8 cellular contexts compared by ENCODE assay signal in the genomic region with DNA sequence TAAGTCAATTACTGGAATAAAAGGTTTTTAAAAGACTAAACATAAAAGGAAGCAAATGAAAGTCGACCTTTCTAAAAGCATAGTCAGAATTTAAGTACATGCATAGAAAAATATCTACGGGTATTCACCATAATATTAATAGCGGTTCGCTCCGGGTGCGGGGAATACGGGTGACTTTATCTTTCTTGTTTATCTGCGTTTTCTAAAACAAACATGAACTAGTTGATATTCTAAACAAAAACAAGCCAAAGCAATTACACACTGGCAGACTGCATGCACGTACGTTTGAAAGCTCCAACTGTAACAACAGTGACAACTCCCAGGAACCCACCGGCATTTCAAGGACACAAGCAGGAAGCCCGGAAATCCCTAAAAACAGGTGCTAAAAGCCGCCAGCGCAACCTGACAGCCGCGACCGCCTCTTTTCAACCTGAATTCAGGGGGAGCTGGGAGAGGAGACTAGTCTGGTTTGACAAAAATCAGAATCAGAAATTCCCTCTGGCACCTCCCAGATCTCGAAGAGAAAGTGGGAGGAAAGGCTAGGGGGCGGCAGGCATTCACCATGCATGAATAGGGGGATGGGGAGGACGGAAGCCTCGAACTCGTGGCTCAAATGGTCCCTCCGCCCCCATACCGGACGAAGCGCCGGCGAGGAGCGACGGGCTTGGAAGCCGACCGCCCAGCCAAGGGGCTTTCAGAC. TPM values are rescaled to one million over a fixed set of nuclear protein-coding genes. Genes with fewer than 3 reads are reported as not detected.
DNase-seq lines count a peak whose midpoint lies in the region; ATAC-seq, FAIRE-seq and TF ChIP-seq lines count a peak whose summit lies in the region.

No MANE protein-coding gene starts in this region.

- H3K9me3 ChIP-seq in A549, result peaks cover 6% of the 10 kb centered on the region
- no peaks in the 10 kb centered on the region for H3K9me3 ChIP-seq in PC-3 (ENCODE audit: low read length)
- H3K9me3 ChIP-seq in colonic mucosa, result no peaks in the 10 kb centered on the region
- peaks cover 8% of the 10 kb centered on the region for H3K9me3 ChIP-seq in mesodermal cell (ENCODE audit: control insufficient read depth, low read length)
- H3K9me3 ChIP-seq in upper lobe of right lung, result no peaks in the 10 kb centered on the region

- peak overlapping the region; percentile 85 to 96 for H3K27ac ChIP-seq in A549
- peak overlapping the region; percentile 74 for H3K27ac ChIP-seq in PC-3 (ENCODE audit: low read length)
- peak overlapping the region; percentile 93 for H3K27ac ChIP-seq in colonic mucosa
- H3K27ac ChIP-seq in mesodermal cell (ENCODE audit: low read depth, low read length, severe bottlenecking), result peak overlapping the region; percentile 90
- H3K27ac ChIP-seq in upper lobe of right lung, result peak overlapping the region; percentile 94

- TF ChIP-seq EP300 in A549 (IDR thresholded peaks at IDR 0.05), result no peak

- TSS peak; percentile 59 for BruUV-seq in PC-3 (replicated peaks; lab: Mats Ljungman, UMichigan)

- CTCF ChIA-PET in A549 (lab: Yijun Ruan, JAX) (no interaction called here), PC-3 (lab: Charles Lee) (no interaction called here)

- H3K9ac ChIP-seq in PC-3 (ENCODE audit: low read length) (peak overlapping the region; percentile 94), colonic mucosa (ENCODE audit: low read depth in 2 of 2, low read length in 2 of 2) (peak overlapping the region; percentile 98 to 100)

- H3K4me1 ChIP-seq in A549, result peaks cover 19% of the 10 kb centered on the region; the same call in 2 of the 3 replicates
- peaks cover 17% of the 10 kb centered on the region for H3K4me1 ChIP-seq in PC-3 (ENCODE audit: insufficient read depth, low read length)
- peaks cover 6% of the 10 kb centered on the region for H3K4me1 ChIP-seq in colonic mucosa
- peaks cover 15% of the 10 kb centered on the region for H3K4me1 ChIP-seq in mesodermal cell (ENCODE audit: control insufficient read depth, insufficient read depth, low read length, poor library complexity, severe bottlenecking)
- H3K4me1 ChIP-seq in upper lobe of right lung, result peaks cover 17% of the 10 kb centered on the region

- TF ChIP-seq RAD21 in A549 (conservative IDR thresholded peaks at IDR 0.05 in 1 of 2, IDR thresholded peaks at IDR 0.05 in 1 of 2), result 0 out of 5 replicates have a peak, but pooled peaks of 1 of the 2 experiments have one; percentile 12

- H4K20me1 ChIP-seq in PC-3 (ENCODE audit: low read length), result peaks cover 34% of the 10 kb centered on the region

- DNase-seq in A549 (ENCODE audit: low read depth in 1 of 2, low spot score in 1 of 2) (peak in 1 of 2 experiments; percentile 55), PC-3 (no peak), colonic mucosa (no peak), upper lobe of right lung (no peak)
- no peak for DNase-seq in stimulated activated CD4-positive, alpha-beta T cell treated with anti-CD3 and anti-CD28 coated beads, Interleukin-4, amount 100 ng/mL, for 4 hours

- H3K4me2 ChIP-seq in A549 (peak overlapping the region; percentile 84), PC-3 (ENCODE audit: low read length) (peak overlapping the region; percentile 99)

- peak overlapping the region; percentile 86 for H2AFZ ChIP-seq in PC-3 (ENCODE audit: low read length)

- peak overlapping the region; percentile 84 for H3K4me3 ChIP-seq in A549
- peak overlapping the region; percentile 97 for H3K4me3 ChIP-seq in PC-3 (ENCODE audit: low read length)
- H3K4me3 ChIP-seq in colonic mucosa, result peak overlapping the region; percentile 76
- peak overlapping the region; percentile 86 for H3K4me3 ChIP-seq in mesodermal cell (ENCODE audit: extremely low read depth, insufficient read depth, low read length, poor library complexity, severe bottlenecking)
- H3K4me3 ChIP-seq in upper lobe of right lung, result peak overlapping the region; percentile 90

- no peaks in the 10 kb centered on the region for H3F3A ChIP-seq in PC-3 (ENCODE audit: low read length, unreplicated experiment)

- TF ChIP-seq POLR2A in A549 (IDR thresholded peaks at IDR 0.05; ENCODE audit: low read length), result no peak

- POLR2A ChIA-PET in A549 (lab: Yijun Ruan, JAX) (interaction anchor here (0.6 to 1.8 kb wide), 3 partner anchors 34 to 469 kb away, joined by 3 to 7 read pairs (median 3); no protein-coding TSS in a partner anchor), PC-3 (lab: Charles Lee; ENCODE audit: unreplicated experiment) (no interaction called here)

- ATAC-seq in A549 (peak; percentile 40 to 53), GM18508 (IDR thresholded peaks at IDR 0.05; ENCODE audit: insufficient read depth, unreplicated experiment) (peak; percentile 0), HG02981 (IDR thresholded peaks at IDR 0.05; ENCODE audit: unreplicated experiment) (peak; percentile 2), PC-3 (peak; percentile 8), upper lobe of right lung (peak; percentile 21)

- peaks cover 6% of the 10 kb centered on the region; the same call in 1 of the 2 replicates for H3K36me3 ChIP-seq in PC-3 (ENCODE audit: low read depth, low read length)
- H3K36me3 ChIP-seq in colonic mucosa, result no peaks in the 10 kb centered on the region
- peaks cover 37% of the 10 kb centered on the region for H3K36me3 ChIP-seq in mesodermal cell (ENCODE audit: control insufficient read depth, insufficient read depth, low read length)
- H3K36me3 ChIP-seq in upper lobe of right lung, result no peaks in the 10 kb centered on the region

- intact Hi-C loops in PC-3 (cut with micrococcal nuclease) (loop anchor here (1.0 kb wide), 3 partner anchors 11 to 78 kb away; no protein-coding TSS in a partner anchor), colonic mucosa (cut with DNase I) (no loop called here), upper lobe of right lung (cut with DNase I) (no loop called here)

- H3K9me2 ChIP-seq in PC-3 (replicated peaks; ENCODE audit: low read length), result no peaks in the 10 kb centered on the region

- peaks cover 51% of the 10 kb centered on the region for H3K79me2 ChIP-seq in PC-3 (ENCODE audit: low read length)

- FAIRE-seq in A549 (lab: Jason Lieb, UNC), result no peak

- no peak for TF ChIP-seq CTCF in A549 (IDR thresholded peaks at IDR 0.05)
- no peak for TF ChIP-seq CTCF in PC-3 (conservative IDR thresholded peaks at IDR 0.05; ENCODE audit: low read depth, low read length)
- TF ChIP-seq CTCF in colonic mucosa (IDR thresholded peaks at IDR 0.05), result no peak
- no peak for TF ChIP-seq CTCF in upper lobe of right lung (IDR thresholded peaks at IDR 0.05)

- under 1% methylated on average over 32 of the region's 32 CpGs for WGBS in A549 (ENCODE audit: missing lambda C conversion rate)
- WGBS in mesodermal cell (ENCODE audit: insufficient coverage in 2 of 2), 2 experiments, result 0% methylated on average over 3 to 20 of the region's 32 CpGs

- H3K27me3 ChIP-seq in PC-3 (ENCODE audit: low read length) (no peaks in the 10 kb centered on the region), colonic mucosa (no peaks in the 10 kb centered on the region), upper lobe of right lung (no peaks in the 10 kb centered on the region)

TF ChIP-seq in A549, 52 proteins besides CTCF, POLR2A, EP300 and RAD21:
- TF ChIP-seq JUN (IDR thresholded peaks at IDR 0.05) (0 out of 5 replicates have a peak, but pooled peaks of 1 of the 2 experiments have one; percentile 15), MYC (IDR thresholded peaks at IDR 0.05; ENCODE audit: borderline replicate concordance, low read length) (0 out of 2 replicates have a peak, but pooled peaks have one; percentile 26), HOXB13 (CRISPR knock-in tag; IDR thresholded peaks at IDR 0.05; ENCODE audit: low read depth) (no peak)
TF ChIP-seq in A549: peak in this region for 2.

RNA-seq across cellular contexts. Expression of a gene that starts 0.5 kb away (rescaled TPM):
- 30.8 and 41.3 TPM in 2 replicates for polyA plus RNA-seq in A549 (2011; rRNA removed)
- 3.6 and 4.7 TPM in 2 replicates for polyA plus RNA-seq in A549 (2012; cell fraction: cytosol; rRNA removed)
- polyA plus RNA-seq in A549 (2012; cell fraction: nucleus; rRNA removed), result 3.0 and 4.7 TPM in 2 replicates
- polyA plus RNA-seq in A549 (2017; fragmentation: RNase III; extraction: RNeasy Plus Mini Kit Qiagen cat#74134 plus additional on column Dnase treatment), result 15.8 to 25.7 TPM (median 21.9 TPM) in 3 replicates
- polyA minus RNA-seq in A549 (2011; rRNA and poly(A)+ RNA removed), result 9.9 and 10.4 TPM in 2 replicates
- 21.5 and 22.7 TPM in 2 replicates for total RNA-seq in PC-3 (2014; rRNA removed)
- total RNA-seq in colonic mucosa, result 100 to 1,000 TPM; 114 to 190 TPM
- polyA plus RNA-seq in mesodermal cell (2013, experiment 1 of 2), result 51.1 TPM
- polyA plus RNA-seq in mesodermal cell (2013, experiment 2 of 2), result 50.0 TPM
- total RNA-seq in upper lobe of right lung, result 64.3 TPM

RNA-seq across cellular contexts. Expression of a gene that starts 49.6 kb away (rescaled TPM):
- polyA plus RNA-seq in A549 (2011; rRNA removed), result 0.08 and 0.09 TPM in 2 replicates
- polyA plus RNA-seq in A549 (2012; cell fraction: cytosol; rRNA removed), result 0.24 and 0.25 TPM in 2 replicates
- 1.9 and 2.8 TPM in 2 replicates for polyA plus RNA-seq in A549 (2012; cell fraction: nucleus; rRNA removed)
- 0.06 to 0.21 TPM (median 0.16 TPM) in 3 replicates for polyA plus RNA-seq in A549 (2017; fragmentation: RNase III; extraction: RNeasy Plus Mini Kit Qiagen cat#74134 plus additional on column Dnase treatment)
- polyA minus RNA-seq in A549 (2011; rRNA and poly(A)+ RNA removed), result 0.29 TPM in 1 of 2 replicates, not detected in the other
- total RNA-seq in PC-3 (2014; rRNA removed), result 0.07 TPM in 1 of 2 replicates, not detected in the other
- under 1 TPM in 1 of 2 donors, not detected in 1; 0.58 TPM for total RNA-seq in colonic mucosa
- polyA plus RNA-seq in mesodermal cell (2013, experiment 1 of 2), result 1.2 TPM
- 1.4 TPM for polyA plus RNA-seq in mesodermal cell (2013, experiment 2 of 2)
- total RNA-seq in upper lobe of right lung, result not detected
